Comparison of ENCODE assay signal across 26 cellular contexts in genomic region chr21:33695785-33696184, GRCh38.
"Had no signal": no experiment of that assay in that cellular context is flagged by ENCODE, and none has a peak within 500 bp of the region (broad histone marks: within the 10 kb centered on the region; RNA-seq: fewer than 3 reads in every experiment).

No MANE protein-coding gene starts in this region.

- ATAC-seq: left ventricle myocardium superior; pancreas; psoas muscle; stimulated activated memory B cell treated with anti-CD40 and anti-IgM and Interleukin-4, amounts not matched to agents 10 μg/mL and 1 μg/mL and 100 μg/mL, for 72 hours had no signal

- H3K9me3 ChIP-seq: esophagus squamous epithelium, pancreas, psoas muscle, stomach, suprapubic skin, tibial artery had no signal

- H3K4me3 ChIP-seq: esophagus squamous epithelium, pancreas, psoas muscle, smooth muscle cell, stomach, suprapubic skin, tibial artery had no signal

- H3K4me1 ChIP-seq: pancreas, suprapubic skin had no signal

- DNase-seq: activated CD4-positive, alpha-beta memory T cell treated with anti-CD3 and anti-CD28 coated beads for 36 hours; activated CD4-positive, alpha-beta T cell treated with anti-CD3 and anti-CD28 coated beads for 48 hours; activated CD8-positive, alpha-beta memory T cell treated with anti-CD3 and anti-CD28 coated beads, Interleukin-2, amount 50 U/mL, for 4 hours; activated gamma-delta T cell; activated naive CD4-positive, alpha-beta T cell treated with anti-CD3 and anti-CD28 coated beads, Interleukin-2, amount 10 ng/mL, durations not matched to agents 7 days and 5 days; activated naive CD8-positive, alpha-beta T cell treated with anti-CD3 and anti-CD28 coated beads, Interleukin-2, amount 10 ng/mL, durations not matched to agents 7 days and 5 days; activated T-cell treated with anti-CD3 and anti-CD28 coated beads, Interleukin-2, amount 50 U/mL, for 1 hour; amniotic stem cell; central memory CD4-positive, alpha-beta T cell; effector CD4-positive, alpha-beta T cell; esophagus squamous epithelium; foreskin melanocyte; left ventricle myocardium superior; nucleus accumbens; pancreas; psoas muscle; stimulated activated CD4-positive, alpha-beta T cell treated with anti-CD3 and anti-CD28 coated beads, Interleukin-1b, Interleukin-23, amount 100 ng/mL, for 48 hours; stimulated activated CD4-positive, alpha-beta T cell treated with anti-CD3 and anti-CD28 coated beads, Interleukin-4, amount 100 ng/mL, for 4 hours; stimulated activated CD8-positive, alpha-beta memory T cell treated with anti-CD3 and anti-CD28 coated beads, Interleukin-4, amount 100 ng/mL, for 48 hours; stomach; T-helper 2 cell; tibial artery had no signal

- H3K27ac ChIP-seq: epithelial cell of prostate, esophagus squamous epithelium, pancreas, psoas muscle, stomach, suprapubic skin, tibial artery had no signal

- H3K27me3 ChIP-seq: esophagus squamous epithelium, pancreas, stomach, suprapubic skin, tibial artery had no signal

- H3K36me3 ChIP-seq: esophagus squamous epithelium, pancreas, stomach, suprapubic skin, tibial artery had no signal
